ENCODE assay signal across 20 cellular contexts in the genomic region with DNA sequence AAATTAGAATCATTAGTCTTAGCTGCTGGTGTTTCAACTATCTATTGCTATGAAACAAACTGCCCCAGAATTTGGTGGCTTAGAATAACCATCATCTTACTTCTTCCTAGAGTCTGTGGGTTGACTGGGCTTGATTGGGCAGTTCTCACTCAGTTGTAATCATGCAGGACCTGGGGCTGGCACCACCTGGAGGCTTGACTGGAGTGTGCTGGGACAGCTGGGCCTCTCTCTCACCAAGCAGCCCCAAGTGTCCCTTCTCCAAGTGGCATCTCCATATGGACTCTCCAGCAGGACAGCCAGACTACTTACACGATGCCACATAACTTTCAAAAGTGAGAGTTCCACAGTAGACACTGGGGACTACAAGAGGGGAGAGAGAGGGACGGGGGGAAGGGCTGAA.
"Had no signal": no experiment of that assay in that cellular context is flagged by ENCODE, and none has a peak within 500 bp of the region (broad histone marks: within the 10 kb centered on the region; RNA-seq: fewer than 3 reads in every experiment).

No MANE protein-coding gene starts in this region.

- H3K4me1 ChIP-seq: esophagus squamous epithelium, gastroesophageal sphincter, suprapubic skin, uterus had no signal

- H3K27ac ChIP-seq: esophagus squamous epithelium, gastroesophageal sphincter, sigmoid colon, skin epidermis, suprapubic skin, thyroid gland, uterus had no signal

- H3K36me3 Mint-ChIP-seq: natural killer cell, type B pancreatic cell had no signal

- ATAC-seq: effector memory CD8-positive, alpha-beta T cell; gastroesophageal sphincter; left lobe of liver; natural killer cell; stimulated activated naive CD8-positive, alpha-beta T cell treated with anti-CD3 and anti-CD28 coated beads, Interleukin-15, Interleukin-2, amounts not matched to agents 100 U/mL and 50 U/mL, for 24 hours had no signal

- H3K4me3 Mint-ChIP-seq: dendritic cell treated with granulocyte-macrophage colony-stimulating factor and Interleukin-4, amounts not matched to agents 40 ng/mL and 50 ng/mL, for 4 days; effector memory CD8-positive, alpha-beta T cell; natural killer cell; neural crest cell; type B pancreatic cell had no signal

- H3K9me3 Mint-ChIP-seq: dendritic cell treated with granulocyte-macrophage colony-stimulating factor and Interleukin-4, amounts not matched to agents 40 ng/mL and 50 ng/mL, for 4 days; natural killer cell had no signal

- H3K9me3 ChIP-seq: esophagus squamous epithelium, gastroesophageal sphincter, sigmoid colon, suprapubic skin, thyroid gland, uterus had no signal

- H3K4me1 Mint-ChIP-seq: natural killer cell had no signal

- H3K4me3 ChIP-seq: esophagus squamous epithelium, gastroesophageal sphincter, sigmoid colon, skin epidermis, suprapubic skin, thyroid gland, uterus had no signal

- H3K27me3 ChIP-seq: esophagus squamous epithelium, gastroesophageal sphincter, sigmoid colon, suprapubic skin, thyroid gland, uterus had no signal

- DNase-seq: effector memory CD8-positive, alpha-beta T cell; esophagus squamous epithelium; foreskin fibroblast; glutamatergic neuron; islet precursor cell; mammary epithelial cell; natural killer cell; posterior cingulate gyrus; sigmoid colon; stimulated activated CD4-positive, alpha-beta T cell treated with anti-CD3 and anti-CD28 coated beads, Interleukin-2, amount 100 ng/mL, for 24 hours; stimulated activated naive CD8-positive, alpha-beta T cell treated with anti-CD3 and anti-CD28 coated beads, Interleukin-15, Interleukin-2, amounts not matched to agents 100 U/mL and 50 U/mL, for 24 hours; thyroid gland; uterus had no signal

- H3K27ac Mint-ChIP-seq: dendritic cell treated with granulocyte-macrophage colony-stimulating factor and Interleukin-4, amounts not matched to agents 40 ng/mL and 50 ng/mL, for 4 days; effector memory CD8-positive, alpha-beta T cell; natural killer cell; type B pancreatic cell had no signal

- H3K36me3 ChIP-seq: esophagus squamous epithelium, gastroesophageal sphincter, sigmoid colon, suprapubic skin, thyroid gland, uterus had no signal
